In the genomic region with DNA sequence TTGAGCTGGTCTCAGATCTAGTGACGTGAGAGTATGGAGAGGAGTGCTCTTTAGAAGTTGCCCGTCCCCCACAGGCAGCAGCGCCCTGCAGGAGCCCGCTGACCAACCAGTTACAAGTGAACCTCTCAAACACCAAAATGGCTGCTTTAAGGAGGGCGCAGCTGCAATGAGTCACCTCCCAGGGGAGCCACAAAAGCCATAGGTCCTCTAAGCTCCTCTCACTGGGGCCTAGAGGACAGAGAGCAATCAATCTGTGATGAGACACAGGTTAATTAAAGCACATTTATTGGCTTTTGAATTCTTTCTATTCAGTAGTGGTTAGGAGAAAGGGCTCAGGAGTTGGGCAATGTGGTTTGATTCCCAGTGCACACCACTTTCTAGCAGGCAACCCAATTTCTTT, we compare ENCODE assay signal across 8 cellular contexts. TPM values are rescaled to one million over a fixed set of nuclear protein-coding genes. Genes with fewer than 3 reads are reported as not detected.
DNase-seq lines count a peak whose midpoint lies in the region; ATAC-seq and TF ChIP-seq lines count a peak whose summit lies in the region.
"Had no signal": no experiment of that assay in that cellular context is flagged by ENCODE, and none has a peak within 500 bp of the region (broad histone marks: within the 10 kb centered on the region; RNA-seq: fewer than 3 reads in every experiment).

No MANE protein-coding gene starts in this region.

- no peak overlapping the region for H2BK5ac ChIP-seq in IMR-90 (ENCODE audit: low read depth, low read length, poor library complexity, severe bottlenecking)
- H2BK5ac ChIP-seq in neuronal stem cell (ENCODE audit: low read length), result no peak overlapping the region

- H4K91ac ChIP-seq in IMR-90 (ENCODE audit: insufficient read depth, low read depth, low read length), result no peak overlapping the region
- no peak overlapping the region for H4K91ac ChIP-seq in neuronal stem cell (ENCODE audit: low read depth, low read length, poor library complexity)

- H2BK120ac ChIP-seq in IMR-90 (ENCODE audit: low read depth, low read length), result no peak overlapping the region
- H2BK120ac ChIP-seq in neuronal stem cell (ENCODE audit: low read depth, low read length), result no peak overlapping the region

- H2BK12ac ChIP-seq in neuronal stem cell (ENCODE audit: low read length), result no peak overlapping the region

- H3K9me3 ChIP-seq in IMR-90 (ENCODE audit: control insufficient read depth, insufficient read depth, low read length) (no peaks in the 10 kb centered on the region), neuronal stem cell (replicated peaks in 1 of 2; ENCODE audit: control insufficient read depth in 2 of 2, insufficient read depth in 1 of 2, low read depth in 1 of 2, low read length in 2 of 2) (no peaks in the 10 kb centered on the region), PC-3 (ENCODE audit: low read length) (no peaks in the 10 kb centered on the region)

- H3K9me2 ChIP-seq in PC-3 (replicated peaks; ENCODE audit: low read length), result no peaks in the 10 kb centered on the region

- no peak overlapping the region for H2AK9ac ChIP-seq in IMR-90 (replicated peaks; ENCODE audit: low read depth, low read length, poor library complexity)

- H2BK15ac ChIP-seq in IMR-90 (ENCODE audit: low read depth, low read length) (no peak overlapping the region), neuronal stem cell (ENCODE audit: low read length) (no peak overlapping the region)

- H3K36me3 ChIP-seq in IMR-90 (ENCODE audit: control insufficient read depth, insufficient read depth, low read length), result peaks cover 20% of the 10 kb centered on the region
- H3K36me3 ChIP-seq in neuronal stem cell (replicated peaks in 1 of 2; ENCODE audit: control insufficient read depth in 2 of 2, insufficient read depth in 2 of 2, low read length in 2 of 2), result peaks cover 7 to 66% of the 10 kb centered on the region in 2 donors
- H3K36me3 ChIP-seq in PC-3 (ENCODE audit: low read depth, low read length), result peaks cover 21% of the 10 kb centered on the region; the same call in 1 of the 2 replicates

- H3K4me1 ChIP-seq in IMR-90 (ENCODE audit: control insufficient read depth, insufficient read depth, low read length) (peaks cover 12% of the 10 kb centered on the region), neuronal stem cell (ENCODE audit: control insufficient read depth in 2 of 2, insufficient read depth in 1 of 2, low read depth in 1 of 2, low read length in 2 of 2) (peaks cover 15 to 35% of the 10 kb centered on the region in 2 donors), PC-3 (ENCODE audit: insufficient read depth, low read length) (no peaks in the 10 kb centered on the region)

- H4K20me1 ChIP-seq in IMR-90 (ENCODE audit: insufficient read depth, low read length) (peaks cover 25% of the 10 kb centered on the region), PC-3 (ENCODE audit: low read length) (no peaks in the 10 kb centered on the region)

- CTCF ChIA-PET in IMR-90 (lab: Yijun Ruan, JAX), result interaction anchor here (0.6 kb wide), 1 partner anchor 150 kb away, joined by 3 read pairs; no protein-coding TSS in a partner anchor
- CTCF ChIA-PET in PC-3 (lab: Charles Lee), result no interaction called here

- no peak overlapping the region for H2AK5ac ChIP-seq in IMR-90 (ENCODE audit: low read depth, low read length)
- no peak overlapping the region for H2AK5ac ChIP-seq in neuronal stem cell (ENCODE audit: low read depth, low read length)

- H3K56ac ChIP-seq in IMR-90 (ENCODE audit: extremely low read depth, insufficient read depth, low read length), result no peak overlapping the region

- intact Hi-C loops in IMR-90 (cut with micrococcal nuclease), result no loop called here
- intact Hi-C loops in PC-3 (cut with micrococcal nuclease), result no loop called here

- H2AFZ ChIP-seq in IMR-90 (replicated peaks; ENCODE audit: low read length, poor library complexity), result no peak overlapping the region
- H2AFZ ChIP-seq in neuronal stem cell (ENCODE audit: low read length), result no peak overlapping the region
- H2AFZ ChIP-seq in PC-3 (ENCODE audit: low read length), result no peak overlapping the region
- H2AFZ ChIP-seq: PC-9 had no signal

- no peaks in the 10 kb centered on the region for H3F3A ChIP-seq in PC-3 (ENCODE audit: low read length, unreplicated experiment)

- H3K79me2 ChIP-seq in PC-3 (ENCODE audit: low read length), result 0 out of 2 replicates have a peak, but pooled peaks cover 6% of the 10 kb centered on the region

- no peak for TF ChIP-seq RAD21 in IMR-90 (IDR thresholded peaks at IDR 0.05; ENCODE audit: low read length)

- H3K9ac ChIP-seq in IMR-90 (ENCODE audit: low read depth, low read length) (no peak overlapping the region), neuronal stem cell (ENCODE audit: low read depth, low read length, poor library complexity) (no peak overlapping the region), PC-3 (ENCODE audit: low read length) (no peak overlapping the region)

- ATAC-seq in IMR-90 (ENCODE audit: low read depth) (no peak), PC-3 (no peak), GM18511 (IDR thresholded peaks at IDR 0.05; ENCODE audit: unreplicated experiment) (no peak)

- in situ Hi-C loops in IMR-90 (cut with MboI; ENCODE audit: low sequenced_read_pairs), result no loop called here

- H3K4me3 ChIP-seq in IMR-90 (ENCODE audit: insufficient read depth, low read depth, low read length) (no peak overlapping the region), neuronal stem cell (ENCODE audit: low read length in 2 of 2) (no peak overlapping the region), PC-3 (ENCODE audit: low read length) (no peak overlapping the region)
- H3K4me3 ChIP-seq: PC-9 had no signal

- H3K79me1 ChIP-seq in IMR-90 (ENCODE audit: low read depth in 1 of 2, low read length in 2 of 2), result peaks cover 41 to 74% of the 10 kb centered on the region in 2 experiments
- peaks cover 2% of the 10 kb centered on the region for H3K79me1 ChIP-seq in neuronal stem cell (ENCODE audit: low read depth, low read length)

- no peak overlapping the region for H4K5ac ChIP-seq in IMR-90 (ENCODE audit: low read depth, low read length)

- H3K4ac ChIP-seq in IMR-90 (ENCODE audit: low read depth, low read length), result no peak overlapping the region
- H3K4ac ChIP-seq in neuronal stem cell (ENCODE audit: low read length), result no peak overlapping the region

- no peak for TF ChIP-seq POLR2A in IMR-90 (IDR thresholded peaks at IDR 0.05; ENCODE audit: low read depth, low read length)

- peak; percentile 42 for DNase-seq in IMR-90
- peak; percentile 68 for DNase-seq in NCI-H524 treated with DMSO at 0.1 percent for 48 hours (lab: John Stamatoyannopoulos, UW)
- peak; percentile 51 for DNase-seq in neuronal stem cell (ENCODE audit: low spot score)
- no peak for DNase-seq in PC-3
- DNase-seq: activated CD4-positive, alpha-beta T cell treated with anti-CD3 and anti-CD28 coated beads, Interleukin-2, amount 50 U/mL, for 4 hours; nucleus accumbens; PC-9 had no signal

- H3K27ac ChIP-seq in IMR-90 (ENCODE audit: insufficient read depth, low read length) (no peak overlapping the region), neuronal stem cell (replicated peaks; ENCODE audit: low read length) (peak overlapping the region; percentile 62), PC-3 (ENCODE audit: low read length) (no peak overlapping the region)
- H3K27ac ChIP-seq: PC-9 had no signal

- BruUV-seq in IMR-90 (replicated peaks; lab: Mats Ljungman, UMichigan) (no TSS peak), PC-3 (replicated peaks; lab: Mats Ljungman, UMichigan) (no TSS peak)

- H3K27me3 ChIP-seq in IMR-90 (ENCODE audit: control insufficient read depth, insufficient read depth, low read length), result no peaks in the 10 kb centered on the region
- no peaks in the 10 kb centered on the region for H3K27me3 ChIP-seq in neuronal stem cell (ENCODE audit: control insufficient read depth in 3 of 3, insufficient read depth in 3 of 3, low read depth in 1 of 3, low read length in 3 of 3)
- H3K27me3 ChIP-seq in PC-3 (ENCODE audit: low read length), result no peaks in the 10 kb centered on the region

- peaks cover 12% of the 10 kb centered on the region for H3K9me1 ChIP-seq in IMR-90 (ENCODE audit: insufficient read depth, low read length)

- no peak overlapping the region for H3K4me2 ChIP-seq in IMR-90 (ENCODE audit: low read depth, low read length)
- H3K4me2 ChIP-seq in neuronal stem cell (ENCODE audit: insufficient read depth, low read length, poor library complexity, severe bottlenecking), result no peak overlapping the region
- no peak overlapping the region for H3K4me2 ChIP-seq in PC-3 (ENCODE audit: low read length)
- H3K4me2 ChIP-seq: PC-9 had no signal

- no peak overlapping the region for H3K14ac ChIP-seq in IMR-90 (replicated peaks; ENCODE audit: low read depth, low read length)
- no peak overlapping the region for H3K14ac ChIP-seq in neuronal stem cell (ENCODE audit: low read length)

- H4K8ac ChIP-seq in IMR-90 (ENCODE audit: low read depth in 2 of 2, low read length in 2 of 2) (no peak overlapping the region), neuronal stem cell (ENCODE audit: low read depth, low read length) (no peak overlapping the region)

- no peak overlapping the region for H2BK20ac ChIP-seq in IMR-90 (ENCODE audit: low read depth, low read length)

- WGBS in IMR-90 (ENCODE audit: extremely low coverage in 2 of 2, insufficient read length in 1 of 2), 2 experiments, result no CpG with 5 or more reads among the region's 5 CpGs
- WGBS in neuronal stem cell (ENCODE audit: extremely low coverage in 2 of 2, insufficient read length in 2 of 2, insufficient replicate concordance in 1 of 2), 2 donors, result no CpG with 5 or more reads among the region's 5 CpGs

- H3K23ac ChIP-seq in IMR-90 (ENCODE audit: low read depth, low read length) (no peak overlapping the region), neuronal stem cell (ENCODE audit: low read depth, low read length, poor library complexity) (no peak overlapping the region)

- POLR2A ChIA-PET in IMR-90 (lab: Charles Lee; ENCODE audit: unreplicated experiment), result no interaction called here
- POLR2A ChIA-PET in PC-3 (lab: Charles Lee; ENCODE audit: unreplicated experiment), result no interaction called here

- H3K18ac ChIP-seq in IMR-90 (ENCODE audit: low read depth, low read length), result no peak overlapping the region
- no peak overlapping the region for H3K18ac ChIP-seq in neuronal stem cell (ENCODE audit: low read length)

- dilution Hi-C loops in IMR-90 (cut with HindIII; ENCODE audit: low sequenced_read_pairs, unreplicated experiment), result no loop called here

- TF ChIP-seq CTCF in IMR-90 (conservative IDR thresholded peaks at IDR 0.05; ENCODE audit: low read depth, low read length) (no peak), PC-3 (conservative IDR thresholded peaks at IDR 0.05; ENCODE audit: low read depth, low read length) (no peak)

RNA-seq across cellular contexts. Expression of a gene that starts 15.5 kb away (rescaled TPM):
- total RNA-seq in IMR-90 (2012; rRNA removed) (not detected in 2 replicates), PC-3 (2014; rRNA removed) (0.23 TPM in 1 of 2 replicates, not detected in the other)
- 0.03 and 0.09 TPM in 2 replicates for polyA plus RNA-seq in IMR-90 (2012; rRNA removed)
- 0.03 and 0.08 TPM in 2 replicates for polyA plus RNA-seq in IMR-90 (2012; cell fraction: cytosol; rRNA removed)
- 0.19 and 0.51 TPM in 2 replicates for polyA plus RNA-seq in IMR-90 (2012; cell fraction: nucleus; rRNA removed; ENCODE audit: low replicate concordance)
- not detected for polyA plus RNA-seq in neuronal stem cell (2013, experiment 1 of 2)
- 0.06 TPM for polyA plus RNA-seq in neuronal stem cell (2013, experiment 2 of 2)

RNA-seq across cellular contexts. Expression of a gene that starts 38.2 kb away (rescaled TPM):
- total RNA-seq in IMR-90 (2012; rRNA removed), result 238 and 484 TPM in 2 replicates
- polyA plus RNA-seq in IMR-90 (2012; rRNA removed), result 253 TPM in 2 replicates
- 146 and 163 TPM in 2 replicates for polyA plus RNA-seq in IMR-90 (2012; cell fraction: cytosol; rRNA removed)
- polyA plus RNA-seq in IMR-90 (2012; cell fraction: nucleus; rRNA removed; ENCODE audit: low replicate concordance), result 79.5 and 128 TPM in 2 replicates
- polyA plus RNA-seq in neuronal stem cell (2013, experiment 1 of 2), result 74.9 TPM
- polyA plus RNA-seq in neuronal stem cell (2013, experiment 2 of 2), result 75.0 TPM
- total RNA-seq in PC-3 (2014; rRNA removed), result 275 and 314 TPM in 2 replicates

RNA-seq across cellular contexts. Expression of a gene that starts 56.1 kb away (rescaled TPM):
- total RNA-seq in IMR-90 (2012; rRNA removed) (29.2 and 32.4 TPM in 2 replicates), PC-3 (2014; rRNA removed) (29.4 and 32.5 TPM in 2 replicates)
- 144 and 164 TPM in 2 replicates for polyA plus RNA-seq in IMR-90 (2012; rRNA removed)
- polyA plus RNA-seq in IMR-90 (2012; cell fraction: cytosol; rRNA removed), result 96.1 and 190 TPM in 2 replicates
- polyA plus RNA-seq in IMR-90 (2012; cell fraction: nucleus; rRNA removed; ENCODE audit: low replicate concordance), result 451 and 1,131 TPM in 2 replicates
- polyA plus RNA-seq in neuronal stem cell (2013, experiment 1 of 2), result 21.6 TPM
- 20.9 TPM for polyA plus RNA-seq in neuronal stem cell (2013, experiment 2 of 2)
